31 cellular contexts compared by ENCODE assay signal in genomic region chr2:196041786-196042185, GRCh38. TPM values are rescaled to one million over a fixed set of nuclear protein-coding genes. Genes with fewer than 3 reads are reported as not detected.
"Had no signal": no experiment of that assay in that cellular context is flagged by ENCODE, and none has a peak within 500 bp of the region (broad histone marks: within the 10 kb centered on the region; RNA-seq: fewer than 3 reads in every experiment).

No MANE protein-coding gene starts in this region.

- H3K4me1 ChIP-seq: ascending aorta, breast epithelium, colonic mucosa, esophagus squamous epithelium, gastrocnemius medialis, heart left ventricle had no signal

- H3K27me3 ChIP-seq: ascending aorta, breast epithelium, cardiac muscle cell, colonic mucosa, esophagus squamous epithelium, gastrocnemius medialis, heart left ventricle had no signal

- H3K4me3 ChIP-seq: ascending aorta, breast epithelium, cardiac muscle cell, colonic mucosa, esophagus squamous epithelium, gastrocnemius medialis, heart left ventricle had no signal

- DNase-seq: activated B cell treated with CpG ODN at 0.5 μM for 24 hours; activated CD4-positive, alpha-beta memory T cell treated with anti-CD3 and anti-CD28 coated beads for 36 hours; activated CD4-positive, alpha-beta T cell treated with anti-CD3 and anti-CD28 coated beads, Interleukin-2, amount 10 ng/mL, durations not matched to agents 24 days and 14 days; activated CD8-positive, alpha-beta memory T cell treated with anti-CD3 and anti-CD28 coated beads, Interleukin-2, amount 10 ng/mL, durations not matched to agents 7 days and 5 days; activated CD8-positive, alpha-beta memory T cell treated with anti-CD3 and anti-CD28 coated beads, Interleukin-2, amount 50 U/mL, for 4 hours; activated CD8-positive, alpha-beta T cell treated with anti-CD3 and anti-CD28 coated beads, Interleukin-2, amount 10 ng/mL, durations not matched to agents 7 days and 5 days; activated gamma-delta T cell; activated naive CD4-positive, alpha-beta T cell; activated naive CD4-positive, alpha-beta T cell treated with anti-CD3 and anti-CD28 coated beads, Interleukin-2, amount 10 ng/mL, durations not matched to agents 7 days and 5 days; activated naive CD8-positive, alpha-beta T cell treated with anti-CD3 and anti-CD28 coated beads, Interleukin-2, amount 10 ng/mL, durations not matched to agents 7 days and 5 days; activated T-cell treated with anti-CD3 and anti-CD28 coated beads, Interleukin-2, amount 50 U/mL, for 1 hour; activated T-cell treated with anti-CD3 and anti-CD28 coated beads, Interleukin-2, amount 50 U/mL, for 48 hours; central memory CD4-positive, alpha-beta T cell; cerebellar nuclear complex; colonic mucosa; effector CD8-positive, alpha-beta T cell; esophagus squamous epithelium; gastrocnemius medialis; glutamatergic neuron; heart left ventricle; T-cell; T-helper 17 cell; T1000; WERI-Rb-1 had no signal

- H3K27ac ChIP-seq: ascending aorta, breast epithelium, cardiac muscle cell, colonic mucosa, epithelial cell of prostate, esophagus squamous epithelium, gastrocnemius medialis, heart left ventricle, WERI-Rb-1 had no signal

- ATAC-seq: activated CD4-positive, CD25-positive, alpha-beta regulatory T cell treated with anti-CD3 and anti-CD28 coated beads, Interleukin-2, amount 50 U/mL, for 24 hours; activated CD8-positive, alpha-beta memory T cell treated with anti-CD3 and anti-CD28 coated beads, Interleukin-2, amount 10 ng/mL, durations not matched to agents 7 days and 5 days; activated CD8-positive, alpha-beta T cell treated with anti-CD3 and anti-CD28 coated beads, Interleukin-2, amount 10 ng/mL, durations not matched to agents 7 days and 5 days; activated naive CD4-positive, alpha-beta T cell treated with anti-CD3 and anti-CD28 coated beads, Interleukin-2, amount 50 U/mL, for 72 hours; gastrocnemius medialis; heart left ventricle; T-cell; T-helper 17 cell had no signal

RNA-seq across cellular contexts. Expression of gene DNAH7, which starts 26.9 kb away (rescaled TPM):
- total RNA-seq: activated CD4-positive, alpha-beta T cell treated with anti-CD3 and anti-CD28 coated beads, Interleukin-2, amount 10 ng/mL, durations not matched to agents 24 days and 14 days; activated CD8-positive, alpha-beta T cell treated with anti-CD3 and anti-CD28 coated beads, Interleukin-2, amount 10 ng/mL, durations not matched to agents 7 days and 5 days; activated naive CD8-positive, alpha-beta T cell treated with anti-CD3 and anti-CD28 coated beads, Interleukin-2, amount 10 ng/mL, durations not matched to agents 7 days and 5 days; activated T-helper 1 cell treated with anti-CD3 and anti-CD28 coated beads, Interleukin-12 subunit alpha, Interleukin-12 subunit beta, Interleukin-2, Interleukin-4 antibody, amounts not matched to agents 30 ng/mL and 10 ng/mL and 1 ng/mL, durations not matched to agents 14 hours and 24 hours and 36 hours had no signal
